Comparison of ENCODE assay signal across 11 cellular contexts in genomic region chr10:76433161-76434005, GRCh38.
DNase-seq lines count a peak whose midpoint lies in the region; ATAC-seq and TF ChIP-seq lines count a peak whose summit lies in the region.
"Had no signal": no experiment of that assay in that cellular context is flagged by ENCODE, and none has a peak within 500 bp of the region (broad histone marks: within the 10 kb centered on the region; RNA-seq: fewer than 3 reads in every experiment).

No MANE protein-coding gene starts in this region.

- no peaks in the 10 kb centered on the region for H3K36me3 Mint-ChIP-seq in activated CD8-positive, alpha-beta memory T cell treated with anti-CD3 and anti-CD28 coated beads, Interleukin-2, amount 10 ng/mL, durations not matched to agents 7 days and 5 days

- H3K27ac ChIP-seq in foreskin keratinocyte = no peak overlapping the region

- H3K27me3 Mint-ChIP-seq in activated CD8-positive, alpha-beta memory T cell treated with anti-CD3 and anti-CD28 coated beads, Interleukin-2, amount 10 ng/mL, durations not matched to agents 7 days and 5 days = no peaks in the 10 kb centered on the region

- peak; percentile 90 for DNase-seq in NCI-H1092 treated with DMSO at 0.1 percent for 48 hours (lab: John Stamatoyannopoulos, UW)
- peak; percentile 4 to 65 for DNase-seq in NCI-H524 (lab: John Stamatoyannopoulos, UW)
- peak; percentile 26 to 52 for DNase-seq in foreskin keratinocyte
- peak; percentile 70 for DNase-seq in retinal pigment epithelial cell (ENCODE audit: low read depth)
- DNase-seq in activated CD8-positive, alpha-beta memory T cell treated with anti-CD3 and anti-CD28 coated beads, Interleukin-2, amount 10 ng/mL, durations not matched to agents 7 days and 5 days = no peak
- DNase-seq: stimulated activated CD4-positive, alpha-beta T cell treated with anti-CD3 and anti-CD28 coated beads, Interleukin-1b, Interleukin-23, amount 100 ng/mL, for 48 hours had no signal

- no peak overlapping the region for H3K4me3 ChIP-seq in retinal pigment epithelial cell (ENCODE audit: low read length)

- peak; percentile 56 for ATAC-seq in foreskin keratinocyte
- ATAC-seq in GM21390 (IDR thresholded peaks at IDR 0.05; ENCODE audit: unreplicated experiment) = no peak
- no peak for ATAC-seq in activated CD8-positive, alpha-beta memory T cell treated with anti-CD3 and anti-CD28 coated beads, Interleukin-2, amount 10 ng/mL, durations not matched to agents 7 days and 5 days
- no peak for ATAC-seq in GM21529 (IDR thresholded peaks at IDR 0.05; ENCODE audit: unreplicated experiment)
- ATAC-seq in HG02981 (IDR thresholded peaks at IDR 0.05; ENCODE audit: unreplicated experiment) = no peak

- no peak overlapping the region for H3K27ac Mint-ChIP-seq in activated CD8-positive, alpha-beta memory T cell treated with anti-CD3 and anti-CD28 coated beads, Interleukin-2, amount 10 ng/mL, durations not matched to agents 7 days and 5 days
- H3K27ac Mint-ChIP-seq: activated T-helper 1 cell treated with anti-CD3 and anti-CD28 coated beads, Interleukin-12 subunit alpha, Interleukin-12 subunit beta, Interleukin-2, Interleukin-4 antibody, amounts not matched to agents 30 ng/mL and 10 ng/mL and 1 ng/mL, durations not matched to agents 14 hours and 24 hours and 36 hours; T-helper 2 cell treated with Interferon-gamma antibody and Interleukin-4, amounts not matched to agents 5 μg/mL and 100 μg/mL, for 36 hours had no signal

- CTCF ChIA-PET in activated CD8-positive, alpha-beta memory T cell treated with anti-CD3 and anti-CD28 coated beads, Interleukin-2, amount 10 ng/mL, durations not matched to agents 7 days and 5 days (lab: Charles Lee) = no interaction called here

- H3K4me1 ChIP-seq in foreskin keratinocyte = peaks cover 9% of the 10 kb centered on the region

- H3K4me1 Mint-ChIP-seq in activated CD8-positive, alpha-beta memory T cell treated with anti-CD3 and anti-CD28 coated beads, Interleukin-2, amount 10 ng/mL, durations not matched to agents 7 days and 5 days = no peaks in the 10 kb centered on the region

- no peak overlapping the region for H3K4me3 Mint-ChIP-seq in activated CD8-positive, alpha-beta memory T cell treated with anti-CD3 and anti-CD28 coated beads, Interleukin-2, amount 10 ng/mL, durations not matched to agents 7 days and 5 days
- H3K4me3 Mint-ChIP-seq: activated T-helper 1 cell treated with anti-CD3 and anti-CD28 coated beads, Interleukin-12 subunit alpha, Interleukin-12 subunit beta, Interleukin-2, Interleukin-4 antibody, amounts not matched to agents 30 ng/mL and 10 ng/mL and 1 ng/mL, durations not matched to agents 14 hours and 24 hours and 36 hours; T-helper 2 cell treated with Interferon-gamma antibody and Interleukin-4, amounts not matched to agents 5 μg/mL and 100 μg/mL, for 36 hours had no signal

- H3K9me3 Mint-ChIP-seq in activated CD8-positive, alpha-beta memory T cell treated with anti-CD3 and anti-CD28 coated beads, Interleukin-2, amount 10 ng/mL, durations not matched to agents 7 days and 5 days (ENCODE audit: low read depth) = no peaks in the 10 kb centered on the region
- H3K9me3 Mint-ChIP-seq: T-helper 2 cell treated with Interferon-gamma antibody and Interleukin-4, amounts not matched to agents 5 μg/mL and 100 μg/mL, for 36 hours had no signal

- H3K27me3 ChIP-seq in foreskin keratinocyte = no peaks in the 10 kb centered on the region

- no peak for TF ChIP-seq CTCF in foreskin keratinocyte (conservative IDR thresholded peaks at IDR 0.05)
- TF ChIP-seq CTCF in retinal pigment epithelial cell (conservative IDR thresholded peaks at IDR 0.05; ENCODE audit: low read depth, low read length) = no peak
